ENCODE assay signal across 25 cellular contexts in genomic region chr16:51888534-51888933, GRCh38.
"Had no signal": no experiment of that assay in that cellular context is flagged by ENCODE, and none has a peak within 500 bp of the region (broad histone marks: within the 10 kb centered on the region; RNA-seq: fewer than 3 reads in every experiment).

No MANE protein-coding gene starts in this region.

- H3K27ac ChIP-seq: colonic mucosa, KMS-11, Peyer's patch, RWPE1, SJCRH30 had no signal

- H3K9me3 ChIP-seq: colonic mucosa, Peyer's patch, SJCRH30, SK-N-SH had no signal

- H3K36me3 Mint-ChIP-seq: brain had no signal

- H3K4me3 Mint-ChIP-seq: activated CD8-positive, alpha-beta T cell treated with anti-CD3 and anti-CD28 coated beads for 36 hours; activated T-cell treated with anti-CD3 and anti-CD28 coated beads, Interleukin-2, amount 50 U/mL, for 72 hours; brain; T-helper 2 cell treated with Interferon-gamma antibody and Interleukin-4, amounts not matched to agents 5 μg/mL and 100 μg/mL, for 36 hours had no signal

- H3K4me1 ChIP-seq: colonic mucosa, Peyer's patch had no signal

- H3K4me2 ChIP-seq: KMS-11, SK-N-SH had no signal

- H3K27me3 ChIP-seq: colonic mucosa, Peyer's patch, SJCRH30 had no signal

- DNase-seq: activated CD4-positive, alpha-beta T cell treated with anti-CD3 and anti-CD28 coated beads for 4 hours; activated CD8-positive, alpha-beta memory T cell treated with anti-CD3 and anti-CD28 coated beads, Interleukin-2, amount 50 U/mL, for 4 hours; activated CD8-positive, alpha-beta T cell treated with anti-CD3 and anti-CD28 coated beads for 36 hours; activated naive CD4-positive, alpha-beta T cell treated with anti-CD3 and anti-CD28 coated beads, Interleukin-2, amount 50 U/mL, for 16 hours; activated T-cell treated with anti-CD3 and anti-CD28 coated beads, Interleukin-2, amount 50 U/mL, for 72 hours; amygdala; cerebellar nuclear complex; colonic mucosa; MM.1S; NCI-H1105 treated with DMSO at 0.1 percent for 48 hours; NCI-H1436 treated with DMSO at 0.1 percent for 48 hours; NCI-H1930; NCI-H2171; NCI-H345; NCI-H510A; NCI-H69; Peyer's patch; Right ventricle myocardium superior; SJCRH30; SK-N-SH had no signal

- ATAC-seq: activated CD4-positive, CD25-positive, alpha-beta regulatory T cell treated with anti-CD3 and anti-CD28 coated beads, Interleukin-2, amount 50 U/mL, for 24 hours; activated CD8-positive, alpha-beta T cell treated with anti-CD3 and anti-CD28 coated beads for 36 hours; activated T-cell treated with anti-CD3 and anti-CD28 coated beads, Interleukin-2, amount 50 U/mL, for 72 hours had no signal

- H3K9ac ChIP-seq: KMS-11, SK-N-SH had no signal

- H3K4me3 ChIP-seq: colonic mucosa, Peyer's patch, SJCRH30 had no signal

- H3K9me2 ChIP-seq: SK-N-SH had no signal

- H3K36me3 ChIP-seq: colonic mucosa, Peyer's patch, SJCRH30 had no signal

- H3K27ac Mint-ChIP-seq: activated CD8-positive, alpha-beta T cell treated with anti-CD3 and anti-CD28 coated beads for 36 hours; activated T-cell treated with anti-CD3 and anti-CD28 coated beads, Interleukin-2, amount 50 U/mL, for 72 hours; brain; T-helper 2 cell treated with Interferon-gamma antibody and Interleukin-4, amounts not matched to agents 5 μg/mL and 100 μg/mL, for 36 hours had no signal

- H3K27me3 Mint-ChIP-seq: activated CD8-positive, alpha-beta T cell treated with anti-CD3 and anti-CD28 coated beads for 36 hours; brain had no signal
